Comparison of ENCODE assay signal across 8 cellular contexts in genomic region chr18:12934454-12935071, GRCh38. TPM values are rescaled to one million over a fixed set of nuclear protein-coding genes. Genes with fewer than 3 reads are reported as not detected.
A peak's percentile ranks its signal among the peaks of the same experiment; 100 is the strongest.
DNase-seq lines count a peak whose midpoint lies in the region; ATAC-seq and TF ChIP-seq lines count a peak whose summit lies in the region.

No MANE protein-coding gene starts in this region.

- H3K36me3 Mint-ChIP-seq in GM23338 (ENCODE audit: low read depth), result no peaks in the 10 kb centered on the region

- H3K4me1 ChIP-seq in GM23338 (ENCODE audit: insufficient read depth), result no peaks in the 10 kb centered on the region

- H3K9me2 ChIP-seq in GM23338 (ENCODE audit: insufficient read depth), result no peaks in the 10 kb centered on the region

- DNase-seq in AG08396 (ENCODE audit: low spot score), result peak; percentile 81
- peak; percentile 91 for DNase-seq in GM23338 (ENCODE audit: low spot score)
- DNase-seq in NCI-H510A (lab: John Stamatoyannopoulos, UW), result peak; percentile 27
- peak; percentile 68 for DNase-seq in activated CD4-positive, alpha-beta T cell treated with anti-CD3 and anti-CD28 coated beads for 1 hour
- peak; percentile 1 to 6 for DNase-seq in cerebellar nuclear complex (lab: John Stamatoyannopoulos, UW)
- DNase-seq in left colon, result peak; percentile 66 to 90
- DNase-seq in stimulated activated CD4-positive, alpha-beta T cell treated with anti-CD3 and anti-CD28 coated beads, Interleukin-2, amount 100 ng/mL, for 24 hours, result peak; percentile 79

- H3K27me3 Mint-ChIP-seq in GM23338 (ENCODE audit: insufficient read depth, low read depth, poor library complexity), result no peaks in the 10 kb centered on the region

- no peak overlapping the region for H3K4me3 ChIP-seq in GM23338

- intact Hi-C loops in left colon (cut with DNase I, micrococcal nuclease), result loop anchor here in 1 of 2 donors (5.0 kb wide), 1 partner anchor 207 kb away; no protein-coding TSS in a partner anchor

- no peaks in the 10 kb centered on the region for H3K79me2 ChIP-seq in GM23338 (replicated peaks; ENCODE audit: insufficient read depth)

- H3K36me3 ChIP-seq in GM23338 (ENCODE audit: insufficient read depth), result no peaks in the 10 kb centered on the region

- peak; percentile 96 for ATAC-seq in GM23338
- ATAC-seq in left colon, result peak; percentile 85
- no peak for ATAC-seq in HG02623 (IDR thresholded peaks at IDR 0.05; ENCODE audit: unreplicated experiment)

- H3K9me3 Mint-ChIP-seq in GM23338, result no peaks in the 10 kb centered on the region

- H3K4me1 Mint-ChIP-seq in GM23338, result peaks cover 3% of the 10 kb centered on the region; the same call in 2 of the 3 replicates

- no peaks in the 10 kb centered on the region for H4K20me1 ChIP-seq in GM23338 (replicated peaks; ENCODE audit: insufficient read depth)

- H2AFZ ChIP-seq in GM23338, result no peak overlapping the region

- no peak overlapping the region for H3K27ac Mint-ChIP-seq in GM23338

- H3K27ac ChIP-seq in GM23338 (ENCODE audit: low read depth), result no peak overlapping the region

- peak; percentile 97 to 98 for TF ChIP-seq CTCF in GM23338 (conservative IDR thresholded peaks at IDR 0.05; ENCODE audit: low read depth in 2 of 2)

- no peak overlapping the region for H3K4me3 Mint-ChIP-seq in GM23338

- no peaks in the 10 kb centered on the region for H3F3A ChIP-seq in GM23338 (replicated peaks; ENCODE audit: low read depth)

- no peaks in the 10 kb centered on the region for H3K27me3 ChIP-seq in GM23338 (ENCODE audit: insufficient read depth)

- no peak overlapping the region for H3K4me2 ChIP-seq in GM23338

TF ChIP-seq in GM23338, 12 proteins besides CTCF, POLR2A, EP300 and RAD21:
- TF ChIP-seq EZH2phosphoT487 (IDR thresholded peaks at IDR 0.05; ENCODE audit: unreplicated experiment) (no peak), ZNF462 (CRISPR knock-in tag; IDR thresholded peaks at IDR 0.05) (no peak), ZNF114 (CRISPR knock-in tag; IDR thresholded peaks at IDR 0.05) (no peak), JUNB (IDR thresholded peaks at IDR 0.05; ENCODE audit: unreplicated experiment) (no peak)

RNA-seq across cellular contexts. Expression of gene SEH1L, which starts 13.2 kb away (rescaled TPM):
- 72.0 and 95.0 TPM in 2 replicates for total RNA-seq in GM23338 (2014; rRNA removed; shearing (Covaris generic))
- polyA plus RNA-seq in GM23338 (2016; fragmentation: Nextera tagmentation; extraction: Ambion mirVana), result 40.9 and 46.9 TPM in 2 replicates
- total RNA-seq in left colon, result 10 to 100 TPM; 31.3 to 44.1 TPM

RNA-seq across cellular contexts. Expression of gene PTPN2, which starts 50.5 kb away (rescaled TPM):
- 49.9 and 57.5 TPM in 2 replicates for total RNA-seq in GM23338 (2014; rRNA removed; shearing (Covaris generic))
- polyA plus RNA-seq in GM23338 (2016; fragmentation: Nextera tagmentation; extraction: Ambion mirVana), result 52.4 and 65.5 TPM in 2 replicates
- 10 to 100 TPM; 34.0 to 35.4 TPM for total RNA-seq in left colon

RNA-seq across cellular contexts. Expression of gene CEP192, which starts 56.6 kb away (rescaled TPM):
- total RNA-seq in GM23338 (2014; rRNA removed; shearing (Covaris generic)), result 23.3 and 30.6 TPM in 2 replicates
- 15.2 and 19.9 TPM in 2 replicates for polyA plus RNA-seq in GM23338 (2016; fragmentation: Nextera tagmentation; extraction: Ambion mirVana)
- 10 to 100 TPM; 24.7 to 27.6 TPM for total RNA-seq in left colon

Comparison
In these comparisons a context has a peak if more than half of its experiments do, and no peak if none do; other contexts are left out.
1. DNase-seq: peak in every context shown above with its lines; median percentile 91 in GM23338; 81 in AG08396; 79 in stimulated activated CD4-positive, alpha-beta T cell treated with anti-CD3 and anti-CD28 coated beads, Interleukin-2, amount 100 ng/mL, for 24 hours; 78 in left colon; 68 in activated CD4-positive, alpha-beta T cell treated with anti-CD3 and anti-CD28 coated beads for 1 hour; 27 in NCI-H510A; 4 in cerebellar nuclear complex.